In the genomic region with DNA sequence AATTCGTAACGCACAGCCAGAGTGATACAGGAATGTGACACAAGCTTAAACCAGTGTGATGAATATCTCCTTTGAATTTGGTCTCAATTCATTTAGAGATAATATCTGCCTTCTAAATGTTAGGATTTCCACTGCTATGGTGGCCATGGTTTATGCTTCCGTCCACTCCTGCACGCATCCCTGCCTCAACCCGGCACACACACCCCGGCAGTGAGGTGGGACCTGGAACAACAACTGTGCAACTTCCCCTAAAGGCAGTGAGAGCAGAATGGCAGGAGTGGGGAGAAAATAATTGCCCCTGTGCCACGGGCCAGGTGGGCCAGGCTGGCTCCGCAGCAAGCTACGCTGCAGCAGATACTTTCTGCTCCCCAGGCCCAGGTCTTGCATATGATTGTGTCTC, we compare ENCODE assay signal across 35 cellular contexts.
"Had no signal": no experiment of that assay in that cellular context is flagged by ENCODE, and none has a peak within 500 bp of the region (broad histone marks: within the 10 kb centered on the region; RNA-seq: fewer than 3 reads in every experiment).

No MANE protein-coding gene starts in this region.

- H3K4me1 Mint-ChIP-seq: activated naive CD8-positive, alpha-beta T cell treated with anti-CD3 and anti-CD28 coated beads for 36 hours had no signal

- H3K27me3 Mint-ChIP-seq: activated B cell treated with CpG ODN at 0.5 μM for 24 hours had no signal

- H3K27ac Mint-ChIP-seq: activated B cell treated with CpG ODN at 0.5 μM for 24 hours; activated CD4-positive, alpha-beta memory T cell treated with anti-CD3 and anti-CD28 coated beads, Interleukin-2, amount 10 ng/mL, durations not matched to agents 7 days and 5 days; activated CD8-positive, alpha-beta memory T cell treated with anti-CD3 and anti-CD28 coated beads, Interleukin-2, amount 10 ng/mL, durations not matched to agents 7 days and 5 days; activated naive CD8-positive, alpha-beta T cell treated with anti-CD3 and anti-CD28 coated beads for 36 hours had no signal

- H3K36me3 ChIP-seq: brain microvascular endothelial cell had no signal

- DNase-seq: activated B cell treated with CpG ODN at 0.5 μM for 24 hours; activated CD4-positive, alpha-beta memory T cell treated with anti-CD3 and anti-CD28 coated beads, Interleukin-2, amount 10 ng/mL, durations not matched to agents 7 days and 5 days; activated CD4-positive, alpha-beta T cell treated with anti-CD3 and anti-CD28 coated beads for 1 hour; activated CD4-positive, alpha-beta T cell treated with anti-CD3 and anti-CD28 coated beads for 48 hours; activated CD8-positive, alpha-beta memory T cell treated with anti-CD3 and anti-CD28 coated beads for 24 hours; activated CD8-positive, alpha-beta memory T cell treated with anti-CD3 and anti-CD28 coated beads, Interleukin-2, amount 10 ng/mL, durations not matched to agents 7 days and 5 days; activated CD8-positive, alpha-beta memory T cell treated with anti-CD3 and anti-CD28 coated beads, Interleukin-2, amount 50 U/mL, for 48 hours; activated effector memory CD4-positive, alpha-beta T cell treated with Interleukin-2 at 50 U/mL for 16 hours; activated naive CD4-positive, alpha-beta T cell; activated naive CD4-positive, alpha-beta T cell treated with anti-CD3 and anti-CD28 coated beads, Interleukin-2, amount 50 U/mL, for 16 hours; activated naive CD8-positive, alpha-beta T cell treated with anti-CD3 and anti-CD28 coated beads for 36 hours; activated T-cell treated with anti-CD3 and anti-CD28 coated beads, Interleukin-2, amount 50 U/mL, for 48 hours; amniotic stem cell; aorta; brain microvascular endothelial cell; central memory CD4-positive, alpha-beta T cell; Karpas-422; NCI-H1105; NCI-H1417 treated with DMSO at 0.1 percent for 48 hours; NCI-H187 treated with DMSO at 0.1 percent for 48 hours; NCI-H2081 treated with DMSO at 0.1 percent for 48 hours; NCI-H345; NCI-H510A; NCI-H526; NCI-H748 treated with DMSO at 0.1 percent for 48 hours; NK-92 treated with Interleukin-12 subunit alpha and Interleukin-12 subunit beta, amount 100 ng/mL, for 24 hours; PC-9; SIG-M5; SW 1271; T-helper 1 cell; T-helper 2 cell; T-helper 9 cell had no signal

- H3K27me3 ChIP-seq: brain microvascular endothelial cell had no signal

- H3K4me3 ChIP-seq: PC-9 had no signal

- H3K4me3 Mint-ChIP-seq: activated B cell treated with CpG ODN at 0.5 μM for 24 hours; activated CD4-positive, alpha-beta memory T cell treated with anti-CD3 and anti-CD28 coated beads, Interleukin-2, amount 10 ng/mL, durations not matched to agents 7 days and 5 days; activated CD8-positive, alpha-beta memory T cell treated with anti-CD3 and anti-CD28 coated beads, Interleukin-2, amount 10 ng/mL, durations not matched to agents 7 days and 5 days; activated naive CD8-positive, alpha-beta T cell treated with anti-CD3 and anti-CD28 coated beads for 36 hours had no signal

- ATAC-seq: activated CD8-positive, alpha-beta memory T cell treated with anti-CD3 and anti-CD28 coated beads, Interleukin-2, amount 10 ng/mL, durations not matched to agents 7 days and 5 days; Right ventricle myocardium inferior; SK-N-SH treated with all-trans-retinoic acid at 6 μM for 48 hours had no signal

- H2AFZ ChIP-seq: PC-9 had no signal

- H3K27ac ChIP-seq: brain microvascular endothelial cell, RWPE1 had no signal
